31 cellular contexts compared by ENCODE assay signal in the genomic region with DNA sequence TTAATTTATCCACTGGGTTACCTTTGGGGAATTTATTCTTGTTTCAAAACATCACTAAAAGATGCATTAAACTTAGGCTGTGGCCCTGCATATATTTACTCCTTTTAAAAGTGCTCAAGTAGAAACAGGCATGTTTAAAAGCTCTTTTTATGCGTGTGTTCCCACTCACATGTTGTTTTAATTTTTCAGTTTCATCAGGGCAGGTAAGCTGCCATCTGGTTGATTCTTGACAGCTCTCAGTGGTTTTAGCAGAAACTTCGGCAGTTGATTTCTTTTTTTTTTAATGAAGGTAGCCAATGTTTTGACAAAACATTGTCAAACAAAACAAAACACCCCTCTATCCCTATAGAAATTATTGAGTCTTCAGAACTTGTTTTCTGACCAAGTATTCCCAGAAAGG.
"Had no signal": no experiment of that assay in that cellular context is flagged by ENCODE, and none has a peak within 500 bp of the region (broad histone marks: within the 10 kb centered on the region; RNA-seq: fewer than 3 reads in every experiment).

No MANE protein-coding gene starts in this region.

- H3K27ac ChIP-seq: Peyer's patch, SJSA1 had no signal

- H3K9ac ChIP-seq: SK-N-SH had no signal

- H3K9me2 ChIP-seq: SK-N-SH had no signal

- DNase-seq: Kasumi-1, NCI-H1048, NCI-H1092 treated with DMSO at 0.1 percent for 48 hours, NCI-H1105 treated with DMSO at 0.1 percent for 48 hours, NCI-H1417, NCI-H1436, NCI-H146, NCI-H1694, NCI-H187, NCI-H1930, NCI-H2081, NCI-H2171, NCI-H226, NCI-H446 treated with DMSO at 0.1 percent for 48 hours, NCI-H510A, NCI-H524, NCI-H526, NCI-H69, NCI-H748 treated with DMSO at 0.1 percent for 48 hours, NCI-H82, OCI-M1, PC-3, Peyer's patch, Right ventricle myocardium superior, RPMI8226, SHP77 treated with DMSO at 0.1 percent for 48 hours, SK-N-SH, SW 1271, T-helper 1 cell had no signal

- H3K9me3 ChIP-seq: Peyer's patch, SJSA1, SK-N-SH had no signal

- H3K4me3 Mint-ChIP-seq: T-helper 1 cell treated with Interleukin-12 subunit alpha and Interleukin-12 subunit beta and Interleukin-4 antibody, amounts not matched to agents 30 μg/mL and 1 μg/mL, for 36 hours had no signal

- ATAC-seq: PC-3 had no signal

- H3K4me2 ChIP-seq: SK-N-SH had no signal

- H3K9me3 Mint-ChIP-seq: T-helper 1 cell treated with Interleukin-12 subunit alpha and Interleukin-12 subunit beta and Interleukin-4 antibody, amounts not matched to agents 30 μg/mL and 1 μg/mL, for 36 hours had no signal

- H3K27me3 ChIP-seq: Peyer's patch, SJSA1 had no signal

- H3K4me3 ChIP-seq: Peyer's patch, SJSA1 had no signal

- H3K27ac Mint-ChIP-seq: T-helper 1 cell treated with Interleukin-12 subunit alpha and Interleukin-12 subunit beta and Interleukin-4 antibody, amounts not matched to agents 30 μg/mL and 1 μg/mL, for 36 hours had no signal

- H3K4me1 ChIP-seq: Peyer's patch, SJSA1 had no signal

- H3K36me3 ChIP-seq: Peyer's patch, SJSA1 had no signal
